Comparison of ENCODE assay signal across 14 cellular contexts in the genomic region with DNA sequence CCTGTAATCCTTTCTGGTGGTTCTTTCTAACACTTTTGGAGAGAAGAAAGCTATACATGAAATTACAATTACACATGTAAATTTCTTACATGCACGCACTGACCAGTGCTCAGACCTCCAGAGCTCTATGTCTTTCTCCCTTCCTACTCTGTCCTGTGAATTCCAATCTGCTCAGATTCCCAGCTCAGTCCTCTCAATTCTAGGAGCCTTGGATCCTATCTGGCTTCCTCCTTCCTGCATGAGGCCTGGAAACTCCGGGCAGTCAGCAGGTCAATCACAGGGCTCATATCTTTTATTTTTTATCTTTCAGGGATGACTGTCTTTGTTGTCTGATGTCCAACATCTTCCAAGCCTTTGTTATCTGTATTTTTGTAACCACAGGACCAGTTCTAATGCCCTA. TPM values are rescaled to one million over a fixed set of nuclear protein-coding genes. Genes with fewer than 3 reads are reported as not detected.
DNase-seq lines count a peak whose midpoint lies in the region; ATAC-seq and TF ChIP-seq lines count a peak whose summit lies in the region.
"Had no signal": no experiment of that assay in that cellular context is flagged by ENCODE, and none has a peak within 500 bp of the region (broad histone marks: within the 10 kb centered on the region; RNA-seq: fewer than 3 reads in every experiment).

No MANE protein-coding gene starts in this region.

- peaks cover 12% of the 10 kb centered on the region for H3K4me1 ChIP-seq in left ventricle myocardium inferior
- no peaks in the 10 kb centered on the region for H3K4me1 ChIP-seq in esophagus muscularis mucosa
- H3K4me1 ChIP-seq: BLaER1 had no signal

- no peak for TF ChIP-seq POLR2A in esophagus muscularis mucosa (IDR thresholded peaks at IDR 0.05; ENCODE audit: low read depth)

- H3K27ac ChIP-seq in left ventricle myocardium inferior (replicated peaks) (peak overlapping the region; percentile 33), esophagus muscularis mucosa (replicated peaks in 1 of 4) (no peak overlapping the region)
- H3K27ac ChIP-seq: BLaER1 had no signal

- H3K4me3 ChIP-seq in left ventricle myocardium inferior = no peak overlapping the region
- no peak overlapping the region for H3K4me3 ChIP-seq in esophagus muscularis mucosa
- H3K4me3 ChIP-seq: BLaER1, GM23338 had no signal

- ATAC-seq in left ventricle myocardium superior = no peak
- ATAC-seq: GM23338 had no signal

- H3K27me3 ChIP-seq in left ventricle myocardium inferior (ENCODE audit: low read depth) = no peaks in the 10 kb centered on the region
- peaks cover 0 to 15% (median 0%) of the 10 kb centered on the region in 4 donors for H3K27me3 ChIP-seq in esophagus muscularis mucosa
- H3K27me3 ChIP-seq: BLaER1 had no signal

- no peak for TF ChIP-seq EP300 in esophagus muscularis mucosa (IDR thresholded peaks at IDR 0.05)

- 74% methylated on average over 2 of the region's 2 CpGs for WGBS in esophagus muscularis mucosa

- H3K9me3 ChIP-seq in left ventricle myocardium inferior (replicated peaks) = no peaks in the 10 kb centered on the region
- no peaks in the 10 kb centered on the region for H3K9me3 ChIP-seq in esophagus muscularis mucosa
- H3K9me3 ChIP-seq: BLaER1 had no signal

- DNase-seq in left ventricle myocardium inferior (no peak), left ventricle myocardium superior (no peak), NCI-H226 (peak; percentile 31), esophagus muscularis mucosa (ENCODE audit: extremely low spot score) (peak; percentile 57), NCI-H2029 treated with DMSO at 0.1 percent for 48 hours (lab: John Stamatoyannopoulos, UW) (no peak), head of caudate nucleus (no peak)
- DNase-seq in activated T-cell treated with anti-CD3 and anti-CD28 coated beads, Interleukin-2, amount 50 U/mL, for 48 hours = no peak
- DNase-seq: 8988T; CD4-positive, alpha-beta memory T cell; GDM1; HCEC 1CT had no signal

- no peak for TF ChIP-seq CTCF in left ventricle myocardium inferior (IDR thresholded peaks at IDR 0.05; ENCODE audit: borderline replicate concordance)
- TF ChIP-seq CTCF in esophagus muscularis mucosa (IDR thresholded peaks at IDR 0.05) = no peak

- H3K36me3 ChIP-seq in left ventricle myocardium inferior (no peaks in the 10 kb centered on the region), esophagus muscularis mucosa (no peaks in the 10 kb centered on the region)
- H3K36me3 ChIP-seq: BLaER1 had no signal

- intact Hi-C loops in left ventricle myocardium inferior (cut with micrococcal nuclease) = no loop called here
- intact Hi-C loops in left ventricle myocardium superior (cut with micrococcal nuclease) = no loop called here
- intact Hi-C loops in esophagus muscularis mucosa (cut with DNase I) = no loop called here
- intact Hi-C loops in head of caudate nucleus (cut with DNase I) = no loop called here

RNA-seq across cellular contexts. Expression of a gene that starts 56.0 kb away (rescaled TPM):
- total RNA-seq in left ventricle myocardium inferior (not detected), left ventricle myocardium superior (not detected), esophagus muscularis mucosa (not detected)
- total RNA-seq: A673, GM23338 had no signal

Comparison
In these comparisons a context has a peak if more than half of its experiments do, and no peak if none do; other contexts are left out.
1. DNase-seq: peak in NCI-H226 (single experiment) and esophagus muscularis mucosa (single experiment); none in left ventricle myocardium inferior (single experiment), left ventricle myocardium superior (single experiment), NCI-H2029 treated with DMSO at 0.1 percent for 48 hours (single experiment), head of caudate nucleus (0 of 42) and activated T-cell treated with anti-CD3 and anti-CD28 coated beads, Interleukin-2, amount 50 U/mL, for 48 hours (0 of 2).